13 cellular contexts compared by ENCODE assay signal in the genomic region with DNA sequence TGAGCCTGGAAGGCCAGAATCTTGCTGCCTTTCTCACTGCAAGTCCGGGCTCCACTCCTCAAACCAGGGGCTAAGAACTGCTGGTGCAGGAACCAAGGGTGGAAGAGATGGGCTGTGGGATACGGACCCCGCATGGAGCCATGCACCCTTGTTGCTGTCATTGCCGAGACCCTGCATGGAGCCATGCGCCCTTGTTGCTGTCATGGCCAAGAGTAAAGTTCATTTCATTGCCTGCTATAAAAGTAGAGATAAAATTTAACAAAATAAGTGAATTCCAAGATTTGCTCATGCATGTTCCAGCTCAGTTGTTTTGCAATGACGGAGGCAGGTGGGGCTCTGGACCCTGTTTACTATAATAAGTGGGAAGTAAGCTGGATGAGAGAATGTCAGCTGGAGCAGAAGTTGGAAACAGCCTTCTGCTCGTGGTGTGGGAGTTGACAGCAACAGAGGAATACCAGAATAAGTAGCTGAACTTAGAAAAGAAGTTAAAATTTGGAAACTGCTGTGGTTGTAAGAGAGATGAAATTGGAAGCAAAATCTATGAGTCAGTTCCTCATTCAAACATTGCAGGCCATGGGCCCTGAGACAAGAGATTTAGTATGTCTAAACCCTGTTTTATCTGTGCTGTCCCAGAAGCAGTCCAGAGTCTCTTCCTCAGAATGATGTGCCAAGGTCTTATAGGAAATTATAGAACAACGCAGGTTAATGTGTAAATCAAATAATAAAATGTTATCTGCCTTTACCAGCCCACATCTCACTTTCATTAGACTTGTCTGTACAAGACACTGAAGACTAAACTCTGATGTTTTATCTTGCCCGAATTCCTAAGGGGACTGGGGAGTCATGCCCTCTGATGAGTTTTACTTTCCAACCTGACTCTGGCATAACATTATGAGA. TPM values are rescaled to one million over a fixed set of nuclear protein-coding genes. Genes with fewer than 3 reads are reported as not detected.
A peak's percentile ranks its signal among the peaks of the same experiment; 100 is the strongest.
DNase-seq lines count a peak whose midpoint lies in the region; ATAC-seq and TF ChIP-seq lines count a peak whose summit lies in the region.
"Had no signal": no experiment of that assay in that cellular context is flagged by ENCODE, and none has a peak within 500 bp of the region (broad histone marks: within the 10 kb centered on the region; RNA-seq: fewer than 3 reads in every experiment).

No MANE protein-coding gene starts in this region.

- in situ Hi-C loops in GM23248 (cut with MboI), result no loop called here

- no peak overlapping the region for H3K9ac ChIP-seq in GM23248

- no peaks in the 10 kb centered on the region for H3K9me2 ChIP-seq in GM23248 (ENCODE audit: insufficient read depth)

- H3K79me2 ChIP-seq in GM23248 (ENCODE audit: insufficient read depth), result no peaks in the 10 kb centered on the region

- 59 to 61% methylated on average over 9 of the region's 9 CpGs for WGBS in GM23248 (ENCODE audit: low coverage in 1 of 2, low lambda C conversion rate in 2 of 2, missing lambda C conversion rate in 2 of 2), 2 experiments
- 65 to 72% (median 70%) methylated on average over 9 of the region's 9 CpGs for WGBS in psoas muscle, 3 donors

- H3K4me1 ChIP-seq in GM23248 (ENCODE audit: insufficient read depth) (peaks cover 42% of the 10 kb centered on the region), psoas muscle (no peaks in the 10 kb centered on the region)
- H3K4me1 ChIP-seq: Caco-2, stomach had no signal

- H3K4me2 ChIP-seq in GM23248 (ENCODE audit: unreplicated experiment), result peak overlapping the region; percentile 55

- intact Hi-C loops in psoas muscle (cut with DNase I), result no loop called here

- H3K9me3 ChIP-seq in GM23248 (ENCODE audit: low read depth) (no peaks in the 10 kb centered on the region), psoas muscle (no peaks in the 10 kb centered on the region)
- H3K9me3 ChIP-seq: Caco-2, stomach had no signal

- TF ChIP-seq CTCF in fibroblast of pulmonary artery (IDR thresholded peaks at IDR 0.05; ENCODE audit: low read length, missing control alignments), result no peak
- TF ChIP-seq CTCF in psoas muscle (IDR thresholded peaks at IDR 0.05), result no peak

- H3F3A ChIP-seq in GM23248 (ENCODE audit: insufficient read depth), result peaks cover 43% of the 10 kb centered on the region

- no peak overlapping the region for H3K4me3 ChIP-seq in GM23248
- no peak overlapping the region for H3K4me3 ChIP-seq in fibroblast of pulmonary artery (replicated peaks; ENCODE audit: low read depth, low read length)
- no peak overlapping the region for H3K4me3 ChIP-seq in psoas muscle
- H3K4me3 ChIP-seq: cardiac muscle cell, stomach had no signal

- H4K20me1 ChIP-seq in GM23248 (ENCODE audit: insufficient read depth), result no peaks in the 10 kb centered on the region

- H3K36me3 ChIP-seq in GM23248 (ENCODE audit: low read depth), result no peaks in the 10 kb centered on the region
- H3K36me3 ChIP-seq in psoas muscle (ENCODE audit: insufficient read depth in 1 of 2, low read depth in 1 of 2), result no peaks in the 10 kb centered on the region
- H3K36me3 ChIP-seq: cardiac muscle cell, stomach had no signal

- DNase-seq in GM23248, result peak; percentile 77
- DNase-seq in SKM-1 (lab: John Stamatoyannopoulos, UW; ENCODE audit: unreplicated experiment), result peak; percentile 46
- DNase-seq in fibroblast of pulmonary artery (ENCODE audit: low read depth), result peak; percentile 90
- peak; percentile 51 to 73 for DNase-seq in psoas muscle
- no peak for DNase-seq in pons (ENCODE audit: low spot score)
- DNase-seq in RKO (ENCODE audit: low spot score), result no peak
- DNase-seq in NCI-H82 (lab: John Stamatoyannopoulos, UW), result no peak
- DNase-seq: activated CD8-positive, alpha-beta memory T cell treated with anti-CD3 and anti-CD28 coated beads, Interleukin-2, amount 10 ng/mL, durations not matched to agents 7 days and 5 days; Caco-2; naive thymus-derived CD4-positive, alpha-beta T cell; stomach had no signal

- 0 out of 2 replicates have a peak overlapping the region, but pooled peaks have one; percentile 6 for H2AFZ ChIP-seq in GM23248

- H3K27me3 ChIP-seq in GM23248 (replicated peaks; ENCODE audit: insufficient read depth) (no peaks in the 10 kb centered on the region), psoas muscle (ENCODE audit: insufficient read depth in 3 of 3, low read length in 2 of 3) (no peaks in the 10 kb centered on the region)
- H3K27me3 ChIP-seq: cardiac muscle cell, stomach had no signal

- H3K27ac ChIP-seq in GM23248, result peak overlapping the region; percentile 49
- peak overlapping the region; percentile 19 for H3K27ac ChIP-seq in psoas muscle
- H3K27ac ChIP-seq: cardiac muscle cell had no signal

- peak; percentile 36 to 80 (median 60) for ATAC-seq in psoas muscle
- no peak for ATAC-seq in HG02884 (IDR thresholded peaks at IDR 0.05; ENCODE audit: unreplicated experiment)
- ATAC-seq: activated CD8-positive, alpha-beta memory T cell treated with anti-CD3 and anti-CD28 coated beads, Interleukin-2, amount 10 ng/mL, durations not matched to agents 7 days and 5 days; naive thymus-derived CD4-positive, alpha-beta T cell had no signal

RNA-seq across cellular contexts. Expression of gene THBS2, which starts 15.8 kb away (rescaled TPM):
- total RNA-seq in GM23248 (2014; rRNA removed; shearing (Covaris generic)), result 124 and 137 TPM in 2 replicates
- 76.4 and 77.8 TPM in 2 replicates for polyA plus RNA-seq in GM23248 (2016; fragmentation: Nextera tagmentation; extraction: Ambion mirVana)
- total RNA-seq in psoas muscle, result 1 to 10 TPM; 1.6 to 9.4 (median 4.0) TPM
- 1 to 10 TPM in 1 of 3 donors, under 1 TPM in 2; 0.49 to 1.3 (median 0.62) TPM for polyA plus RNA-seq in psoas muscle
- total RNA-seq: activated CD8-positive, alpha-beta memory T cell treated with anti-CD3 and anti-CD28 coated beads, Interleukin-2, amount 10 ng/mL, durations not matched to agents 7 days and 5 days; naive thymus-derived CD4-positive, alpha-beta T cell had no signal

Comparison
In these comparisons a context has a peak if more than half of its experiments do, and no peak if none do; other contexts are left out.
1. DNase-seq: peak in GM23248 (single experiment), SKM-1 (single experiment), fibroblast of pulmonary artery (single experiment) and psoas muscle (2 of 2); none in pons (single experiment), RKO (single experiment) and NCI-H82 (single experiment).
2. RNA of gene THBS2, which starts 15.8 kb away (total RNA-seq): 124 to 137 TPM in GM23248; 1.6 to 9.4 TPM in psoas muscle; every median in the first group is over 10 times any median in the second.